Comparison of ENCODE assay signal across 19 cellular contexts in the genomic region with DNA sequence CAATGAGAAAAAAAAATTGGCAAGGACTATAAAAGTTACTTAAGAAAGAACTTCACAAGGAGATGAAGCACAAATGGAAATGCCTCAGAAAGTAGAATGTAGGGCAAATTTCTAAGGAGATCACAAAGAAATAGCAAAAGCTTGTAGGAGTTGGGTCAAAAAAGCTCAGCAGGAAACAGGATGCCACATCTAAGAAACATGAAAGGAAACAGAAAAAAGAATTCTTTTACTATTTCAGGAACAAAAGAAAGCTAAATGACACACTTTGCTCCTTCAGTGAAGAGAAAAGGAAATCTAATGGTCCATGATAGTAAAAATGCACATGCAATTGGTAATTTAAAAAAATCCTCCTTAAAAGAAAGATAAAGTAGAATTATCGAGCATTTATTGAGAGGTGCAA.
DNase-seq lines count a peak whose midpoint lies in the region; ATAC-seq and TF ChIP-seq lines count a peak whose summit lies in the region.
"Had no signal": no experiment of that assay in that cellular context is flagged by ENCODE, and none has a peak within 500 bp of the region (broad histone marks: within the 10 kb centered on the region; RNA-seq: fewer than 3 reads in every experiment).

No MANE protein-coding gene starts in this region.

- CTCF ChIA-PET in WTC11 (lab: Charles Lee): no interaction called here

- H3K27me3 ChIP-seq in HUES48 (ENCODE audit: control insufficient read depth, insufficient read depth, low read length) (no peaks in the 10 kb centered on the region), iPS-20b (ENCODE audit: insufficient read depth, low read length) (no peaks in the 10 kb centered on the region)

- H3K27ac ChIP-seq in HUES48 (ENCODE audit: low read depth, low read length): peak overlapping the region; percentile 83
- peak overlapping the region; percentile 49 for H3K27ac ChIP-seq in iPS-20b (ENCODE audit: low read length)
- H3K27ac ChIP-seq: SK-N-MC had no signal

- POLR2A ChIA-PET in WTC11 (lab: Charles Lee): no interaction called here

- no peaks in the 10 kb centered on the region for H3K36me3 ChIP-seq in HUES48 (ENCODE audit: control insufficient read depth, insufficient read depth, low read length)
- H3K36me3 ChIP-seq in iPS-20b (ENCODE audit: insufficient read depth, low read depth, low read length): no peaks in the 10 kb centered on the region

- DNase-seq in WTC11 (ENCODE audit: low spot score): no peak
- no peak for DNase-seq in stimulated activated CD4-positive, alpha-beta T cell treated with anti-CD3 and anti-CD28 coated beads, Interleukin-4, amount 100 ng/mL, for 1 hour
- no peak for DNase-seq in NCI-H2029 (lab: John Stamatoyannopoulos, UW)
- no peak for DNase-seq in activated T-cell treated with anti-CD3 and anti-CD28 coated beads for 4 hours
- DNase-seq: AML-193; Caco-2; CD4-positive, CD25-positive, alpha-beta regulatory T cell; GF-D8; NCI-H1048; NCI-H1436 treated with DMSO at 0.1 percent for 48 hours; NCI-H2081; NCI-H2171 treated with DMSO at 0.1 percent for 48 hours; NCI-H446 treated with DMSO at 0.1 percent for 48 hours; NCI-H69 had no signal

- peak overlapping the region; percentile 47 for H3K27ac Mint-ChIP-seq in WTC11
- H3K27ac Mint-ChIP-seq: CD4-positive, CD25-positive, alpha-beta regulatory T cell had no signal

- H3K9ac ChIP-seq in HUES48 (ENCODE audit: low read depth, low read length) (no peak overlapping the region), iPS-20b (ENCODE audit: low read depth, low read length) (peak overlapping the region; percentile 30; the same call in 1 of the 2 replicates)

- no peaks in the 10 kb centered on the region for H3K27me3 Mint-ChIP-seq in WTC11 (ENCODE audit: low read depth)
- H3K27me3 Mint-ChIP-seq: CD4-positive, CD25-positive, alpha-beta regulatory T cell had no signal

- H3K9me3 Mint-ChIP-seq in WTC11: peaks cover 17% of the 10 kb centered on the region

- H3K9me3 ChIP-seq in HUES48 (ENCODE audit: control insufficient read depth, insufficient read depth, low read length) (no peaks in the 10 kb centered on the region), iPS-20b (ENCODE audit: insufficient read depth, low read depth, low read length) (no peaks in the 10 kb centered on the region)
- H3K9me3 ChIP-seq: Caco-2 had no signal

- H3K4me3 ChIP-seq in HUES48 (ENCODE audit: low read depth, low read length) (no peak overlapping the region), iPS-20b (ENCODE audit: low read length) (no peak overlapping the region; the same call in 1 of the 2 replicates)
- H3K4me3 ChIP-seq: SK-N-MC had no signal

- peaks cover 17% of the 10 kb centered on the region for H3K4me1 Mint-ChIP-seq in WTC11
- H3K4me1 Mint-ChIP-seq: CD4-positive, CD25-positive, alpha-beta regulatory T cell had no signal

- TF ChIP-seq CTCF in WTC11 (IDR thresholded peaks at IDR 0.05): no peak

- no peaks in the 10 kb centered on the region; the same call in 1 of the 2 replicates for H3K36me3 Mint-ChIP-seq in WTC11
- H3K36me3 Mint-ChIP-seq: CD4-positive, CD25-positive, alpha-beta regulatory T cell had no signal

- peak; percentile 44 for ATAC-seq in WTC11
- no peak for ATAC-seq in HG03025 (IDR thresholded peaks at IDR 0.05; ENCODE audit: low FRiP score, unreplicated experiment)
- ATAC-seq: Right ventricle myocardium inferior had no signal

- H3K4me1 ChIP-seq in HUES48 (ENCODE audit: control insufficient read depth, insufficient read depth, low read length): 0 out of 2 replicates have a peak, but pooled peaks cover 3% of the 10 kb centered on the region
- H3K4me1 ChIP-seq in iPS-20b (ENCODE audit: insufficient read depth, low read length): peaks cover 8% of the 10 kb centered on the region; the same call in 1 of the 2 replicates
- H3K4me1 ChIP-seq: Caco-2 had no signal

- H3K4me3 Mint-ChIP-seq in WTC11: no peak overlapping the region
- H3K4me3 Mint-ChIP-seq: CD4-positive, CD25-positive, alpha-beta regulatory T cell had no signal

TF ChIP-seq in WTC11, 78 proteins besides CTCF, POLR2A, EP300 and RAD21:
- TF ChIP-seq, protein P1, sequence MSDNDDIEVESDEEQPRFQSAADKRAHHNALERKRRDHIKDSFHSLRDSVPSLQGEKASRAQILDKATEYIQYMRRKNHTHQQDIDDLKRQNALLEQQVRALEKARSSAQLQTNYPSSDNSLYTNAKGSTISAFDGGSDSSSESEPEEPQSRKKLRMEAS (CRISPR knock-in tag; IDR thresholded peaks at IDR 0.05): no peak
- TF ChIP-seq, protein P2, sequence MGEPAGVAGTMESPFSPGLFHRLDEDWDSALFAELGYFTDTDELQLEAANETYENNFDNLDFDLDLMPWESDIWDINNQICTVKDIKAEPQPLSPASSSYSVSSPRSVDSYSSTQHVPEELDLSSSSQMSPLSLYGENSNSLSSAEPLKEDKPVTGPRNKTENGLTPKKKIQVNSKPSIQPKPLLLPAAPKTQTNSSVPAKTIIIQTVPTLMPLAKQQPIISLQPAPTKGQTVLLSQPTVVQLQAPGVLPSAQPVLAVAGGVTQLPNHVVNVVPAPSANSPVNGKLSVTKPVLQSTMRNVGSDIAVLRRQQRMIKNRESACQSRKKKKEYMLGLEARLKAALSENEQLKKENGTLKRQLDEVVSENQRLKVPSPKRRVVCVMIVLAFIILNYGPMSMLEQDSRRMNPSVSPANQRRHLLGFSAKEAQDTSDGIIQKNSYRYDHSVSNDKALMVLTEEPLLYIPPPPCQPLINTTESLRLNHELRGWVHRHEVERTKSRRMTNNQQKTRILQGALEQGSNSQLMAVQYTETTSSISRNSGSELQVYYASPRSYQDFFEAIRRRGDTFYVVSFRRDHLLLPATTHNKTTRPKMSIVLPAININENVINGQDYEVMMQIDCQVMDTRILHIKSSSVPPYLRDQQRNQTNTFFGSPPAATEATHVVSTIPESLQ (CRISPR knock-in tag; IDR thresholded peaks at IDR 0.05): no peak
- TF ChIP-seq PRRX2 (CRISPR knock-in tag; IDR thresholded peaks at IDR 0.05) (no peak), TEAD4 (CRISPR knock-in tag; IDR thresholded peaks at IDR 0.05) (no peak), NFATC4 (CRISPR knock-in tag; IDR thresholded peaks at IDR 0.05) (no peak)
TF ChIP-seq in WTC11: peak in this region for 0.
